8 cellular contexts compared by ENCODE assay signal in the genomic region with DNA sequence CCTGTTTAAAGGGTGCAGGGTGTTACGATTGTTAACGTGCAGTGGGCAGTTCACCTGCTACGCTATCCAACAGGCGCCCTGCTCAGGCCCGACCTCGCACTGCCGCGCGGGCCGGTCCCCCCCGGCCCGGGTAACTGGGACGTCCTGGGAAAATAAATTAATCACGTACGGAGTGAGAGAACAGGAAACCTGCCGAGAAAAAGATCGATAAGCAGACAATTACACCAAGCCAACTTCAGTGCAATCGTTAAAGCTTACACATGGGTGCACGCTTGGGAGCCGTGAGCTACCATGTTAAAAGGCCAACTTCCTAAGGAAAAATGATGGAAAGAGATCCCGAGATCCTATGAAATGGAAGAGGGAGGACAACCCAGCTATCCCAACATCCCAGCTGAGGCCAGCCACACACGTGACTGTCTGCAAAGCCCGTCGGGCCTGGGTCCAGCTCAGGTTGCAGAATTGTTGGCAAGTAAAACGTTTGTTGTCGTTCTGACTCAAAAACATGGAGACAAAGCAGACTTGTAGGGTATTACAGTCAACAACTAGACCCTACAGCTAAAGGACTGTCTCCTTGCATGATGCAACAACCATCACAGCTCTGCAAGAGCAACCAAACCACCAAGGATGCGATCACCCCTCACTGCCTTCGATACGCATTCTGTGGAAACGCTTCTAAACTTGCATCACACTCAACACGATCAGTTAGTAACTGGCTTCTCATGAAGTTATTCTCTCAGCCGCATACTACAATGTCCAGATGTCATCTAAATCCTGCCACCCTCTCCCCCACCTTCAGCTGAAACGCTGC. TPM values are rescaled to one million over a fixed set of nuclear protein-coding genes. Genes with fewer than 3 reads are reported as not detected.
A peak's percentile ranks its signal among the peaks of the same experiment; 100 is the strongest.
DNase-seq lines count a peak whose midpoint lies in the region; ATAC-seq and TF ChIP-seq lines count a peak whose summit lies in the region.

No MANE protein-coding gene starts in this region.

- CTCF ChIA-PET in activated naive CD4-positive, alpha-beta T cell treated with anti-CD3 and anti-CD28 coated beads, Interleukin-2, amount 10 ng/mL, durations not matched to agents 7 days and 5 days (lab: Charles Lee), result interaction anchor here (0.8 to 2.5 kb wide), 3 partner anchors 11 to 285 kb away, joined by 3 to 7 read pairs (median 5); no protein-coding TSS in a partner anchor

- H3K9me3 ChIP-seq in SJCRH30 (replicated peaks), result no peaks in the 10 kb centered on the region
- no peaks in the 10 kb centered on the region for H3K9me3 ChIP-seq in esophagus squamous epithelium

- no peak for DNase-seq in activated naive CD4-positive, alpha-beta T cell treated with anti-CD3 and anti-CD28 coated beads, Interleukin-2, amount 10 ng/mL, durations not matched to agents 7 days and 5 days
- no peak for DNase-seq in activated naive CD4-positive, alpha-beta T cell treated with Interleukin-2 at 50 U/mL for 16 hours
- DNase-seq in SJCRH30 (peak; percentile 29 to 56), esophagus squamous epithelium (lab: John Stamatoyannopoulos, UW) (no peak), retinal pigment epithelial cell (ENCODE audit: low read depth) (no peak), posterior vena cava (ENCODE audit: low spot score) (no peak)

- H3K4me3 ChIP-seq in SJCRH30 (peak overlapping the region; percentile 84), esophagus squamous epithelium (peak overlapping the region; percentile 74 to 100 (median 92)), retinal pigment epithelial cell (ENCODE audit: low read length) (peak overlapping the region; percentile 81)

- no peaks in the 10 kb centered on the region for H3K9me3 Mint-ChIP-seq in activated naive CD4-positive, alpha-beta T cell treated with anti-CD3 and anti-CD28 coated beads, Interleukin-2, amount 10 ng/mL, durations not matched to agents 7 days and 5 days

- peaks cover 34% of the 10 kb centered on the region for H3K4me1 Mint-ChIP-seq in activated naive CD4-positive, alpha-beta T cell treated with anti-CD3 and anti-CD28 coated beads, Interleukin-2, amount 10 ng/mL, durations not matched to agents 7 days and 5 days

- H3K36me3 ChIP-seq in SJCRH30 (0 out of 2 replicates have a peak, but pooled peaks cover 7% of the 10 kb centered on the region), esophagus squamous epithelium (no peaks in the 10 kb centered on the region)

- TF ChIP-seq CTCF in esophagus squamous epithelium (IDR thresholded peaks at IDR 0.05), result no peak
- TF ChIP-seq CTCF in retinal pigment epithelial cell (conservative IDR thresholded peaks at IDR 0.05; ENCODE audit: low read depth, low read length), result no peak

- H3K4me3 Mint-ChIP-seq in activated naive CD4-positive, alpha-beta T cell treated with anti-CD3 and anti-CD28 coated beads, Interleukin-2, amount 10 ng/mL, durations not matched to agents 7 days and 5 days, result peak overlapping the region; percentile 82

- ATAC-seq in GM21576 (IDR thresholded peaks at IDR 0.05; ENCODE audit: unreplicated experiment) (no peak), GM18502 (IDR thresholded peaks at IDR 0.05; ENCODE audit: poor library complexity, unreplicated experiment) (no peak)

- H3K27me3 ChIP-seq in SJCRH30, result no peaks in the 10 kb centered on the region
- H3K27me3 ChIP-seq in esophagus squamous epithelium, result no peaks in the 10 kb centered on the region

- H3K36me3 Mint-ChIP-seq in activated naive CD4-positive, alpha-beta T cell treated with anti-CD3 and anti-CD28 coated beads, Interleukin-2, amount 10 ng/mL, durations not matched to agents 7 days and 5 days, result peaks cover 14% of the 10 kb centered on the region

- peak overlapping the region; percentile 97 for H3K27ac ChIP-seq in SJCRH30
- peak overlapping the region; percentile 94 to 99 (median 98) for H3K27ac ChIP-seq in esophagus squamous epithelium

- intact Hi-C loops in esophagus squamous epithelium (cut with DNase I) (no loop called here), posterior vena cava (cut with DNase I) (no loop called here)

- no peak for TF ChIP-seq POLR2A in esophagus squamous epithelium (IDR thresholded peaks at IDR 0.05)

- peak overlapping the region; percentile 86 for H3K27ac Mint-ChIP-seq in activated naive CD4-positive, alpha-beta T cell treated with anti-CD3 and anti-CD28 coated beads, Interleukin-2, amount 10 ng/mL, durations not matched to agents 7 days and 5 days

- H3K27me3 Mint-ChIP-seq in activated naive CD4-positive, alpha-beta T cell treated with anti-CD3 and anti-CD28 coated beads, Interleukin-2, amount 10 ng/mL, durations not matched to agents 7 days and 5 days, result peaks cover 15% of the 10 kb centered on the region

- WGBS in esophagus squamous epithelium, 2 donors, result 66 to 68% methylated on average over 31 to 33 of the region's 33 CpGs

- no peaks in the 10 kb centered on the region; the same call in 1 of the 2 replicates for H3K4me1 ChIP-seq in SJCRH30
- peaks cover 9 to 33% (median 16%) of the 10 kb centered on the region in 3 donors for H3K4me1 ChIP-seq in esophagus squamous epithelium

RNA-seq across cellular contexts. Expression of a gene that starts 0.7 kb away (rescaled TPM):
- total RNA-seq in SJCRH30 (2014; rRNA removed; shearing (Covaris generic)), result 27.8 and 32.9 TPM in 2 replicates
- 10 to 100 TPM; 12.9 to 29.4 (median 18.9) TPM for total RNA-seq in esophagus squamous epithelium
- 10 to 100 TPM; 28.7 to 29.4 TPM for total RNA-seq in posterior vena cava

Comparison
In these comparisons a context has a peak if more than half of its experiments do, and no peak if none do; other contexts are left out.
1. DNase-seq: peak in SJCRH30 (2 of 2); none in activated naive CD4-positive, alpha-beta T cell treated with anti-CD3 and anti-CD28 coated beads, Interleukin-2, amount 10 ng/mL, durations not matched to agents 7 days and 5 days (single experiment), activated naive CD4-positive, alpha-beta T cell treated with Interleukin-2 at 50 U/mL for 16 hours (single experiment), esophagus squamous epithelium (single experiment), retinal pigment epithelial cell (single experiment) and posterior vena cava (single experiment).
2. Peak in every context shown above with its lines, with median percentiles within 50 percentile points of each other: H3K4me3 ChIP-seq.